ENCODE assay signal across 30 cellular contexts in the genomic region with DNA sequence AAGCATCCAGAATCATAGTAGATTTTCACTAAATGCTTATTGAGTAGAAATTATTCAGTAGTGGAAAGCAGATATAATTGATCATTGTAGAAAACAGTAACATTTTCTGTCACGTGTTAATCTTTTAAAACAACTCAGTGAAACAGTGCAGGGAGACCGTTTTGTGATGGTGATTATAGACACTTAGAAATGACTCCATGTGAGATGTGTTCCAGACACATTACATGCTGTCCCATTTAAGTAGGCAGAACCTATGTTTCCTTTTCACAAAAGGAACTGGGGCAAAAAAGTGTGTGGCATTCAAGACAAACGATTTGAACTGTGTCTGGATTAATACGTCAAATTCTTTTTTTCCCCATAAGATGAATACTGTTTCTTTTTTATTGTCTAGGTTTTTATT.
"Had no signal": no experiment of that assay in that cellular context is flagged by ENCODE, and none has a peak within 500 bp of the region (broad histone marks: within the 10 kb centered on the region; RNA-seq: fewer than 3 reads in every experiment).

No MANE protein-coding gene starts in this region.

- H3K9ac ChIP-seq: neural progenitor cell, parathyroid adenoma had no signal

- ATAC-seq: naive thymus-derived CD8-positive, alpha-beta T cell; stimulated activated naive CD8-positive, alpha-beta T cell treated with anti-CD3 and anti-CD28 coated beads, Interleukin-15, amount 100 ng/mL, for 72 hours; T-helper 17 cell had no signal

- H3K9me3 Mint-ChIP-seq: activated CD4-positive, alpha-beta memory T cell treated with anti-CD3 and anti-CD28 coated beads for 36 hours; activated naive CD4-positive, alpha-beta T cell treated with anti-CD3 and anti-CD28 coated beads for 36 hours; activated naive CD8-positive, alpha-beta T cell treated with anti-CD3 and anti-CD28 coated beads for 36 hours; activated T-helper 1 cell treated with anti-CD3 and anti-CD28 coated beads, Interleukin-12 subunit alpha, Interleukin-12 subunit beta, Interleukin-2, Interleukin-4 antibody, amounts not matched to agents 30 ng/mL and 10 ng/mL and 1 ng/mL, durations not matched to agents 14 hours and 24 hours and 36 hours; central memory CD8-positive, alpha-beta T cell; naive thymus-derived CD8-positive, alpha-beta T cell; stimulated activated memory B cell treated with anti-CD40 and anti-IgM and Interleukin-4, amounts not matched to agents 10 μg/mL and 1 μg/mL and 100 μg/mL, for 72 hours; stimulated activated naive CD8-positive, alpha-beta T cell treated with anti-CD3 and anti-CD28 coated beads, Interleukin-15, amount 100 ng/mL, for 72 hours had no signal

- FAIRE-seq: colon, frontal cortex had no signal

- H3K27ac ChIP-seq: neural progenitor cell, parathyroid adenoma, right atrium auricular region, suprapubic skin, transverse colon, WERI-Rb-1 had no signal

- DNase-seq: activated CD4-positive, alpha-beta memory T cell treated with anti-CD3 and anti-CD28 coated beads for 36 hours; activated CD4-positive, alpha-beta T cell treated with anti-CD3 and anti-CD28 coated beads, Interleukin-2, amount 10 ng/mL, durations not matched to agents 24 days and 14 days; activated CD4-positive, CD25-positive, alpha-beta regulatory T cell treated with anti-CD3 and anti-CD28 coated beads, Interleukin-2, amount 50 U/mL, for 72 hours; activated CD8-positive, alpha-beta memory T cell treated with anti-CD3 and anti-CD28 coated beads, Interleukin-2, amount 50 U/mL, for 4 hours; activated effector memory CD4-positive, alpha-beta T cell treated with anti-CD3 and anti-CD28 coated beads, Interleukin-2, amount 50 U/mL, for 16 hours; activated naive CD4-positive, alpha-beta T cell treated with anti-CD3 and anti-CD28 coated beads for 36 hours; activated naive CD8-positive, alpha-beta T cell treated with anti-CD3 and anti-CD28 coated beads for 36 hours; activated T-cell treated with anti-CD3 and anti-CD28 coated beads, Interleukin-2, amount 50 U/mL, for 1 hour; effector memory CD4-positive, alpha-beta T cell; midbrain; naive thymus-derived CD8-positive, alpha-beta T cell; occipital lobe; stimulated activated CD4-positive, alpha-beta T cell treated with anti-CD3 and anti-CD28 coated beads, Interleukin-1b, Interleukin-23, amount 100 ng/mL, for 48 hours; stimulated activated CD4-positive, alpha-beta T cell treated with anti-CD3 and anti-CD28 coated beads, Interleukin-4, amount 100 ng/mL, for 4 hours; stimulated activated CD8-positive, alpha-beta memory T cell treated with anti-CD3 and anti-CD28 coated beads, Interleukin-4, amount 100 ng/mL, for 48 hours; stimulated activated naive CD8-positive, alpha-beta T cell treated with anti-CD3 and anti-CD28 coated beads, Interleukin-15, amount 100 ng/mL, for 72 hours; T-helper 17 cell; T1000; transverse colon; WERI-Rb-1 had no signal

- H2AFZ ChIP-seq: neural progenitor cell, parathyroid adenoma had no signal

- H3K27me3 ChIP-seq: neural progenitor cell, right atrium auricular region, suprapubic skin, transverse colon had no signal

- H3K27ac Mint-ChIP-seq: activated CD4-positive, alpha-beta memory T cell treated with anti-CD3 and anti-CD28 coated beads for 36 hours; activated CD4-positive, alpha-beta T cell treated with anti-CD3 and anti-CD28 coated beads, Interleukin-2, amount 10 ng/mL, durations not matched to agents 24 days and 14 days; activated naive CD4-positive, alpha-beta T cell treated with anti-CD3 and anti-CD28 coated beads for 36 hours; activated naive CD8-positive, alpha-beta T cell treated with anti-CD3 and anti-CD28 coated beads for 36 hours; activated T-helper 1 cell treated with anti-CD3 and anti-CD28 coated beads, Interleukin-12 subunit alpha, Interleukin-12 subunit beta, Interleukin-2, Interleukin-4 antibody, amounts not matched to agents 30 ng/mL and 10 ng/mL and 1 ng/mL, durations not matched to agents 14 hours and 24 hours and 36 hours; naive thymus-derived CD8-positive, alpha-beta T cell; neural progenitor cell; stimulated activated naive CD8-positive, alpha-beta T cell treated with anti-CD3 and anti-CD28 coated beads, Interleukin-15, amount 100 ng/mL, for 72 hours; T-helper 17 cell had no signal

- H3K4me2 ChIP-seq: neural progenitor cell, smooth muscle cell had no signal

- H3K4me3 ChIP-seq: neural progenitor cell, right atrium auricular region, smooth muscle cell, suprapubic skin, transverse colon had no signal

- H3K9me3 ChIP-seq: right atrium auricular region, suprapubic skin, transverse colon had no signal

- H3K36me3 ChIP-seq: neural progenitor cell, right atrium auricular region, suprapubic skin, transverse colon, WERI-Rb-1 had no signal

- H3K27me3 Mint-ChIP-seq: activated CD4-positive, alpha-beta memory T cell treated with anti-CD3 and anti-CD28 coated beads for 36 hours; activated CD4-positive, alpha-beta T cell treated with anti-CD3 and anti-CD28 coated beads, Interleukin-2, amount 10 ng/mL, durations not matched to agents 24 days and 14 days; activated naive CD8-positive, alpha-beta T cell treated with anti-CD3 and anti-CD28 coated beads for 36 hours; central memory CD8-positive, alpha-beta T cell; naive thymus-derived CD8-positive, alpha-beta T cell; stimulated activated memory B cell treated with anti-CD40 and anti-IgM and Interleukin-4, amounts not matched to agents 10 μg/mL and 1 μg/mL and 100 μg/mL, for 72 hours; stimulated activated naive CD8-positive, alpha-beta T cell treated with anti-CD3 and anti-CD28 coated beads, Interleukin-15, amount 100 ng/mL, for 72 hours; T-helper 17 cell had no signal

- H3K4me3 Mint-ChIP-seq: activated CD4-positive, alpha-beta memory T cell treated with anti-CD3 and anti-CD28 coated beads for 36 hours; activated CD4-positive, alpha-beta T cell treated with anti-CD3 and anti-CD28 coated beads, Interleukin-2, amount 10 ng/mL, durations not matched to agents 24 days and 14 days; activated naive CD4-positive, alpha-beta T cell treated with anti-CD3 and anti-CD28 coated beads for 36 hours; activated naive CD8-positive, alpha-beta T cell treated with anti-CD3 and anti-CD28 coated beads for 36 hours; activated T-helper 1 cell treated with anti-CD3 and anti-CD28 coated beads, Interleukin-12 subunit alpha, Interleukin-12 subunit beta, Interleukin-2, Interleukin-4 antibody, amounts not matched to agents 30 ng/mL and 10 ng/mL and 1 ng/mL, durations not matched to agents 14 hours and 24 hours and 36 hours; central memory CD8-positive, alpha-beta T cell; naive thymus-derived CD8-positive, alpha-beta T cell; neural progenitor cell; stimulated activated memory B cell treated with anti-CD40 and anti-IgM and Interleukin-4, amounts not matched to agents 10 μg/mL and 1 μg/mL and 100 μg/mL, for 72 hours; stimulated activated naive CD8-positive, alpha-beta T cell treated with anti-CD3 and anti-CD28 coated beads, Interleukin-15, amount 100 ng/mL, for 72 hours; T-helper 17 cell had no signal
